In genomic region chr15:63815211-63815610, GRCh38 we compare ENCODE assay signal across 20 cellular contexts.
"Had no signal": no experiment of that assay in that cellular context is flagged by ENCODE, and none has a peak within 500 bp of the region (broad histone marks: within the 10 kb centered on the region; RNA-seq: fewer than 3 reads in every experiment).

No MANE protein-coding gene starts in this region.

- H3K27me3 Mint-ChIP-seq: activated CD4-positive, alpha-beta T cell treated with anti-CD3 and anti-CD28 coated beads, Interleukin-2, amount 10 ng/mL, durations not matched to agents 7 days and 5 days; dendritic cell treated with granulocyte-macrophage colony-stimulating factor and Interleukin-4, amounts not matched to agents 40 ng/mL and 50 ng/mL, for 4 days had no signal

- H3K4me3 ChIP-seq: ascending aorta, breast epithelium, gastrocnemius medialis, heart right ventricle, prostate gland, suprapubic skin, upper lobe of left lung had no signal

- FAIRE-seq: small intestine, TTC549 had no signal

- DNase-seq: activated CD4-positive, alpha-beta T cell treated with anti-CD3 and anti-CD28 coated beads, Interleukin-2, amount 10 ng/mL, durations not matched to agents 7 days and 5 days; activated CD8-positive, alpha-beta memory T cell treated with anti-CD3 and anti-CD28 coated beads for 24 hours; gastrocnemius medialis; heart right ventricle; left cardiac atrium; nephron progenitor cell; right cardiac atrium; small intestine; stimulated activated CD4-positive, alpha-beta T cell treated with anti-CD3 and anti-CD28 coated beads, Interleukin-4, amount 100 ng/mL, for 24 hours; stimulated activated CD8-positive, alpha-beta memory T cell treated with anti-CD3 and anti-CD28 coated beads, Interleukin-4, amount 100 ng/mL, for 48 hours; stimulated activated naive CD8-positive, alpha-beta T cell treated with anti-CD3 and anti-CD28 coated beads, Interleukin-15, Interleukin-2, amounts not matched to agents 100 U/mL and 50 U/mL, for 24 hours; T-helper 2 cell; upper lobe of left lung had no signal

- H3K4me3 Mint-ChIP-seq: activated CD4-positive, alpha-beta T cell treated with anti-CD3 and anti-CD28 coated beads, Interleukin-2, amount 10 ng/mL, durations not matched to agents 7 days and 5 days; dendritic cell treated with granulocyte-macrophage colony-stimulating factor and Interleukin-4, amounts not matched to agents 40 ng/mL and 50 ng/mL, for 4 days; nephron progenitor cell had no signal

- H3K36me3 ChIP-seq: ascending aorta, breast epithelium, gastrocnemius medialis, prostate gland, suprapubic skin, upper lobe of left lung had no signal

- H3K4me1 ChIP-seq: breast epithelium had no signal

- ATAC-seq: gastrocnemius medialis; heart right ventricle; left cardiac atrium; right cardiac atrium; stimulated activated naive CD8-positive, alpha-beta T cell treated with anti-CD3 and anti-CD28 coated beads, Interleukin-15, Interleukin-2, amounts not matched to agents 100 U/mL and 50 U/mL, for 24 hours had no signal

- H3K9me3 ChIP-seq: ascending aorta, breast epithelium, gastrocnemius medialis, heart right ventricle, prostate gland, suprapubic skin, upper lobe of left lung had no signal

- H3K9me3 Mint-ChIP-seq: activated CD4-positive, alpha-beta T cell treated with anti-CD3 and anti-CD28 coated beads, Interleukin-2, amount 10 ng/mL, durations not matched to agents 7 days and 5 days; dendritic cell treated with granulocyte-macrophage colony-stimulating factor and Interleukin-4, amounts not matched to agents 40 ng/mL and 50 ng/mL, for 4 days; nephron progenitor cell had no signal

- H3K27ac Mint-ChIP-seq: activated CD4-positive, alpha-beta T cell treated with anti-CD3 and anti-CD28 coated beads, Interleukin-2, amount 10 ng/mL, durations not matched to agents 7 days and 5 days; dendritic cell treated with granulocyte-macrophage colony-stimulating factor and Interleukin-4, amounts not matched to agents 40 ng/mL and 50 ng/mL, for 4 days; nephron progenitor cell had no signal

- H3K27ac ChIP-seq: ascending aorta, epithelial cell of prostate, prostate gland, suprapubic skin had no signal

- H3K27me3 ChIP-seq: ascending aorta, breast epithelium, gastrocnemius medialis, heart right ventricle, suprapubic skin, upper lobe of left lung had no signal
